Comparison of ENCODE assay signal across 20 cellular contexts in genomic region chr6:160379464-160379863, GRCh38. TPM values are rescaled to one million over a fixed set of nuclear protein-coding genes. Genes with fewer than 3 reads are reported as not detected.
DNase-seq lines count a peak whose midpoint lies in the region; ATAC-seq and TF ChIP-seq lines count a peak whose summit lies in the region.
"Had no signal": no experiment of that assay in that cellular context is flagged by ENCODE, and none has a peak within 500 bp of the region (broad histone marks: within the 10 kb centered on the region; RNA-seq: fewer than 3 reads in every experiment).

No MANE protein-coding gene starts in this region.

- no TSS peak for BruUV-seq in PC-3 (replicated peaks; lab: Mats Ljungman, UMichigan)

- peak; percentile 58 for ATAC-seq in PC-3
- peak in 3 of 4 donors; percentile 39 to 64 (median 44) for ATAC-seq in psoas muscle
- no peak for ATAC-seq in GM18870 (IDR thresholded peaks at IDR 0.05; ENCODE audit: unreplicated experiment)
- ATAC-seq: heart right ventricle; stimulated activated naive B cell treated with anti-CD40 and anti-IgM and Interleukin-4, amounts not matched to agents 10 μg/mL and 1 μg/mL and 100 μg/mL, for 72 hours; upper lobe of right lung had no signal

- no peak overlapping the region for H3K27ac Mint-ChIP-seq in CD8-positive, alpha-beta memory T cell
- H3K27ac Mint-ChIP-seq: activated naive CD8-positive, alpha-beta T cell treated with anti-CD3 and anti-CD28 coated beads, Interleukin-2, amount 10 ng/mL, durations not matched to agents 7 days and 5 days; activated T-cell treated with anti-CD3 and anti-CD28 coated beads, Interleukin-2, amount 50 U/mL, for 24 hours; stimulated activated naive B cell treated with anti-CD40 and anti-IgM and Interleukin-4, amounts not matched to agents 10 μg/mL and 1 μg/mL and 100 μg/mL, for 72 hours had no signal

- H3K36me3 ChIP-seq in PC-3 (ENCODE audit: low read depth, low read length) (no peaks in the 10 kb centered on the region), esophagus squamous epithelium (no peaks in the 10 kb centered on the region), psoas muscle (ENCODE audit: insufficient read depth in 1 of 2, low read depth in 1 of 2) (no peaks in the 10 kb centered on the region)
- H3K36me3 ChIP-seq in CD8-positive, alpha-beta memory T cell (ENCODE audit: insufficient read depth, low read length): no peaks in the 10 kb centered on the region
- H3K36me3 ChIP-seq: heart right ventricle, ovary, spleen, upper lobe of right lung had no signal

- no peaks in the 10 kb centered on the region for H3K79me2 ChIP-seq in PC-3 (ENCODE audit: low read length)

- H3K4me1 Mint-ChIP-seq in CD8-positive, alpha-beta memory T cell: no peaks in the 10 kb centered on the region
- H3K4me1 Mint-ChIP-seq: activated naive CD8-positive, alpha-beta T cell treated with anti-CD3 and anti-CD28 coated beads, Interleukin-2, amount 10 ng/mL, durations not matched to agents 7 days and 5 days; stimulated activated naive B cell treated with anti-CD40 and anti-IgM and Interleukin-4, amounts not matched to agents 10 μg/mL and 1 μg/mL and 100 μg/mL, for 72 hours had no signal

- CTCF ChIA-PET in PC-3 (lab: Charles Lee): no interaction called here
- CTCF ChIA-PET in CD8-positive, alpha-beta memory T cell (lab: Charles Lee): no interaction called here

- POLR2A ChIA-PET in PC-3 (lab: Charles Lee; ENCODE audit: unreplicated experiment): interaction anchor here (0.7 kb wide), 1 partner anchor 21 kb away, joined by 3 read pairs; no protein-coding TSS in a partner anchor
- POLR2A ChIA-PET in CD8-positive, alpha-beta memory T cell (lab: Charles Lee): no interaction called here

- H3K27ac ChIP-seq in PC-3 (ENCODE audit: low read length) (no peak overlapping the region), esophagus squamous epithelium (peak overlapping the region; percentile 59 to 76 (median 64)), psoas muscle (no peak overlapping the region)
- H3K27ac ChIP-seq in CD8-positive, alpha-beta memory T cell (ENCODE audit: low read depth, low read length): no peak overlapping the region
- H3K27ac ChIP-seq: heart right ventricle, ovary, PC-9, spleen, upper lobe of right lung had no signal

- no peak for TF ChIP-seq POLR2A in esophagus squamous epithelium (IDR thresholded peaks at IDR 0.05)

- peaks cover 0 to 29% (median 0%) of the 10 kb centered on the region in 3 donors for H3K36me3 Mint-ChIP-seq in CD8-positive, alpha-beta memory T cell
- H3K36me3 Mint-ChIP-seq: activated naive CD8-positive, alpha-beta T cell treated with anti-CD3 and anti-CD28 coated beads, Interleukin-2, amount 10 ng/mL, durations not matched to agents 7 days and 5 days; stimulated activated naive B cell treated with anti-CD40 and anti-IgM and Interleukin-4, amounts not matched to agents 10 μg/mL and 1 μg/mL and 100 μg/mL, for 72 hours had no signal

- H3K9me2 ChIP-seq in PC-3 (replicated peaks; ENCODE audit: low read length): no peaks in the 10 kb centered on the region

- peak; percentile 66 for DNase-seq in AG10803 (ENCODE audit: low read depth)
- DNase-seq in PC-3: peak; percentile 61
- no peak for DNase-seq in esophagus squamous epithelium (lab: John Stamatoyannopoulos, UW)
- DNase-seq in psoas muscle: no peak
- DNase-seq in COLO668 (lab: John Stamatoyannopoulos, UW; ENCODE audit: unreplicated experiment): no peak
- DNase-seq in CD8-positive, alpha-beta memory T cell: no peak
- no peak for DNase-seq in NCI-H146 (lab: John Stamatoyannopoulos, UW)
- DNase-seq: activated CD4-positive, alpha-beta T cell treated with anti-CD3 and anti-CD28 coated beads, Interleukin-2, amount 50 U/mL, for 4 hours; activated naive CD8-positive, alpha-beta T cell treated with anti-CD3 and anti-CD28 coated beads, Interleukin-2, amount 10 ng/mL, durations not matched to agents 7 days and 5 days; activated T-cell treated with anti-CD3 and anti-CD28 coated beads, Interleukin-2, amount 50 U/mL, for 24 hours; cerebellar nuclear complex; heart right ventricle; NCI-H1694 treated with DMSO at 0.1 percent for 48 hours; NCI-H524; ovary; spleen; stimulated activated naive B cell treated with anti-CD40 and anti-IgM and Interleukin-4, amounts not matched to agents 10 μg/mL and 1 μg/mL and 100 μg/mL, for 72 hours; upper lobe of right lung had no signal

- intact Hi-C loops in PC-3 (cut with micrococcal nuclease) (no loop called here), esophagus squamous epithelium (cut with DNase I) (no loop called here), psoas muscle (cut with DNase I) (no loop called here)

- no peak overlapping the region for H3K9ac ChIP-seq in PC-3 (ENCODE audit: low read length)

- TF ChIP-seq CTCF in AG10803 (conservative IDR thresholded peaks at IDR 0.05; ENCODE audit: low read length) (no peak), PC-3 (conservative IDR thresholded peaks at IDR 0.05; ENCODE audit: low read depth, low read length) (no peak), esophagus squamous epithelium (IDR thresholded peaks at IDR 0.05) (no peak), psoas muscle (IDR thresholded peaks at IDR 0.05) (no peak)

- H3F3A ChIP-seq in PC-3 (ENCODE audit: low read length, unreplicated experiment): no peaks in the 10 kb centered on the region

- H3K4me3 ChIP-seq in AG10803 (ENCODE audit: low read length): no peak overlapping the region
- H3K4me3 ChIP-seq in PC-3 (ENCODE audit: low read length): no peak overlapping the region
- H3K4me3 ChIP-seq in esophagus squamous epithelium: no peak overlapping the region
- no peak overlapping the region for H3K4me3 ChIP-seq in psoas muscle
- no peak overlapping the region for H3K4me3 ChIP-seq in CD8-positive, alpha-beta memory T cell (ENCODE audit: low read length)
- H3K4me3 ChIP-seq: heart right ventricle, ovary, PC-9, spleen, upper lobe of right lung had no signal

- H3K9me3 Mint-ChIP-seq in CD8-positive, alpha-beta memory T cell: peaks cover 14 to 15% (median 14%) of the 10 kb centered on the region in 5 donors
- H3K9me3 Mint-ChIP-seq: activated naive CD8-positive, alpha-beta T cell treated with anti-CD3 and anti-CD28 coated beads, Interleukin-2, amount 10 ng/mL, durations not matched to agents 7 days and 5 days had no signal

- no peaks in the 10 kb centered on the region for H4K20me1 ChIP-seq in PC-3 (ENCODE audit: low read length)

- peak overlapping the region; percentile 46; the same call in 1 of the 2 replicates for H3K4me2 ChIP-seq in PC-3 (ENCODE audit: low read length)
- H3K4me2 ChIP-seq: PC-9 had no signal

- H3K4me3 Mint-ChIP-seq in CD8-positive, alpha-beta memory T cell: no peak overlapping the region
- H3K4me3 Mint-ChIP-seq: activated naive CD8-positive, alpha-beta T cell treated with anti-CD3 and anti-CD28 coated beads, Interleukin-2, amount 10 ng/mL, durations not matched to agents 7 days and 5 days; activated T-cell treated with anti-CD3 and anti-CD28 coated beads, Interleukin-2, amount 50 U/mL, for 24 hours; stimulated activated naive B cell treated with anti-CD40 and anti-IgM and Interleukin-4, amounts not matched to agents 10 μg/mL and 1 μg/mL and 100 μg/mL, for 72 hours had no signal

- peaks cover 7 to 31% of the 10 kb centered on the region in 2 donors for H3K27me3 Mint-ChIP-seq in CD8-positive, alpha-beta memory T cell

- no peak overlapping the region for H2AFZ ChIP-seq in PC-3 (ENCODE audit: low read length)
- H2AFZ ChIP-seq: PC-9 had no signal

- H3K4me1 ChIP-seq in PC-3 (ENCODE audit: insufficient read depth, low read length) (peaks cover 9% of the 10 kb centered on the region), esophagus squamous epithelium (peaks cover 13 to 68% (median 23%) of the 10 kb centered on the region in 3 donors), psoas muscle (peaks cover 5% of the 10 kb centered on the region)
- H3K4me1 ChIP-seq in CD8-positive, alpha-beta memory T cell (ENCODE audit: insufficient read depth, low read length): no peaks in the 10 kb centered on the region
- H3K4me1 ChIP-seq: heart right ventricle, spleen, upper lobe of right lung had no signal

- H3K9me3 ChIP-seq in PC-3 (ENCODE audit: low read length): no peaks in the 10 kb centered on the region
- H3K9me3 ChIP-seq in esophagus squamous epithelium: peaks cover 0 to 6% (median 0%) of the 10 kb centered on the region in 3 donors
- H3K9me3 ChIP-seq in psoas muscle: peaks cover 11% of the 10 kb centered on the region
- peaks cover 4% of the 10 kb centered on the region for H3K9me3 ChIP-seq in CD8-positive, alpha-beta memory T cell (ENCODE audit: low read length)
- H3K9me3 ChIP-seq: upper lobe of right lung had no signal

- H3K27me3 ChIP-seq in PC-3 (ENCODE audit: low read length) (no peaks in the 10 kb centered on the region), esophagus squamous epithelium (no peaks in the 10 kb centered on the region), psoas muscle (ENCODE audit: insufficient read depth in 3 of 3, low read length in 2 of 3) (no peaks in the 10 kb centered on the region)
- no peaks in the 10 kb centered on the region for H3K27me3 ChIP-seq in CD8-positive, alpha-beta memory T cell (ENCODE audit: insufficient read depth, low read length, poor library complexity, severe bottlenecking)
- H3K27me3 ChIP-seq: heart right ventricle, ovary, upper lobe of right lung had no signal

RNA-seq across cellular contexts. Expression of gene SLC22A3, which starts 31.3 kb away (rescaled TPM):
- total RNA-seq in PC-3 (2014; rRNA removed) (0.47 and 0.92 TPM in 2 replicates), esophagus squamous epithelium (10 to 100 TPM in 3 of 4 donors, 1 to 10 TPM in 1; 5.5 to 14.2 (median 12.0) TPM), psoas muscle (10 to 100 TPM; 45.4 to 91.9 (median 54.8) TPM)
- polyA plus RNA-seq in psoas muscle: 100 to 1,000 TPM in 1 of 3 donors, 10 to 100 TPM in 2; 43.7 to 121 (median 45.6) TPM
- not detected for total RNA-seq in CD8-positive, alpha-beta memory T cell
- polyA plus RNA-seq in CD8-positive, alpha-beta memory T cell: not detected
- total RNA-seq: activated naive CD8-positive, alpha-beta T cell treated with anti-CD3 and anti-CD28 coated beads, Interleukin-2, amount 10 ng/mL, durations not matched to agents 7 days and 5 days; PC-9 had no signal

Comparison
In these comparisons a context has a peak if more than half of its experiments do, and no peak if none do; other contexts are left out.
1. DNase-seq: peak in AG10803 (single experiment) and PC-3 (single experiment); none in esophagus squamous epithelium (single experiment), psoas muscle (0 of 2), COLO668 (single experiment), CD8-positive, alpha-beta memory T cell (0 of 5) and NCI-H146 (single experiment).
2. H3K27ac ChIP-seq: peak in esophagus squamous epithelium (4 of 4); none in PC-3 (single experiment), psoas muscle (single experiment) and CD8-positive, alpha-beta memory T cell (single experiment).